Comparison of ENCODE assay signal across 8 cellular contexts in genomic region chr17:77887464-77888241, GRCh38.
A peak's percentile ranks its signal among the peaks of the same experiment; 100 is the strongest.
DNase-seq lines count a peak whose midpoint lies in the region; ATAC-seq and TF ChIP-seq lines count a peak whose summit lies in the region.

No MANE protein-coding gene starts in this region.

- ATAC-seq in HG03469 (IDR thresholded peaks at IDR 0.05; ENCODE audit: unreplicated experiment) (no peak), GM21515 (IDR thresholded peaks at IDR 0.05; ENCODE audit: unreplicated experiment) (no peak)

- no peaks in the 10 kb centered on the region for H3K27me3 ChIP-seq in Loucy (ENCODE audit: insufficient read depth, low read length, poor library complexity, severe bottlenecking)

- H4K20me1 ChIP-seq in Loucy (ENCODE audit: insufficient read depth, low read length, poor library complexity, severe bottlenecking) = no peaks in the 10 kb centered on the region

- peaks cover 46% of the 10 kb centered on the region for H3K4me1 ChIP-seq in Loucy (ENCODE audit: insufficient read depth, low read length, poor library complexity, severe bottlenecking)

- CTCF ChIA-PET in AG04449 (lab: Yijun Ruan, JAX) = interaction anchor here (1.2 kb wide), 1 partner anchor 12 kb away, joined by 3 read pairs; no protein-coding TSS in a partner anchor

- no peaks in the 10 kb centered on the region for H3K9me3 ChIP-seq in Loucy (ENCODE audit: insufficient read depth, low read depth, low read length)

- H3K79me2 ChIP-seq in Loucy (ENCODE audit: insufficient read depth, low read length) = no peaks in the 10 kb centered on the region

- POLR2A ChIA-PET in AG04449 (lab: Yijun Ruan, JAX) = interaction anchor here (1.7 kb wide), 1 partner anchor 71 kb away, joined by 5 read pairs; the partner anchor contains the start of gene TNRC6C

- H3F3A ChIP-seq in Loucy (ENCODE audit: low read depth) = no peaks in the 10 kb centered on the region

- H3K36me3 ChIP-seq in Loucy (ENCODE audit: insufficient read depth, low read length) = no peaks in the 10 kb centered on the region

- TF ChIP-seq CTCF in AG04449 (IDR thresholded peaks at IDR 0.05; ENCODE audit: insufficient read depth, low read length, missing control alignments) = no peak
- TF ChIP-seq CTCF in Loucy (conservative IDR thresholded peaks at IDR 0.05; ENCODE audit: low read length) = no peak
- TF ChIP-seq CTCF in cardiac fibroblast (IDR thresholded peaks at IDR 0.05; ENCODE audit: low read depth, low read length) = no peak

- H3K4me3 ChIP-seq in AG04449 (ENCODE audit: low read depth, low read length) (peak overlapping the region; percentile 65), Loucy (ENCODE audit: low read length, poor library complexity, severe bottlenecking) (no peak overlapping the region), cardiac fibroblast (replicated peaks in 1 of 2; ENCODE audit: low read depth in 2 of 2, low read length in 2 of 2) (peak overlapping the region; percentile 57 to 58), skin epidermis (peak overlapping the region; percentile 13 to 45 (median 38))

- no peak overlapping the region for H3K9ac ChIP-seq in Loucy (ENCODE audit: low read depth, low read length, poor library complexity, severe bottlenecking)

- peak overlapping the region in 20 of 21 experiments; percentile 35 to 89 (median 74) for H3K27ac ChIP-seq in skin epidermis

- H2AFZ ChIP-seq in Loucy (ENCODE audit: low read length) = no peak overlapping the region

- no peaks in the 10 kb centered on the region for H3K9me2 ChIP-seq in Loucy (replicated peaks; ENCODE audit: low read depth, low read length)

- H3K4me2 ChIP-seq in Loucy (ENCODE audit: low read depth, low read length, poor library complexity, severe bottlenecking) = peak overlapping the region; percentile 11

- DNase-seq in AG04449 (ENCODE audit: low read depth, low spot score) (no peak), cardiac fibroblast (ENCODE audit: low read depth in 2 of 2) (peak; percentile 80 to 89), inferior parietal cortex (ENCODE audit: extremely low spot score) (peak; percentile 53)
- peak; percentile 42 for DNase-seq in activated CD4-positive, CD25-positive, alpha-beta regulatory T cell treated with anti-CD3 and anti-CD28 coated beads, Interleukin-2, amount 50 U/mL, for 16 hours (ENCODE audit: low read depth, low spot score)
